In the genomic region with DNA sequence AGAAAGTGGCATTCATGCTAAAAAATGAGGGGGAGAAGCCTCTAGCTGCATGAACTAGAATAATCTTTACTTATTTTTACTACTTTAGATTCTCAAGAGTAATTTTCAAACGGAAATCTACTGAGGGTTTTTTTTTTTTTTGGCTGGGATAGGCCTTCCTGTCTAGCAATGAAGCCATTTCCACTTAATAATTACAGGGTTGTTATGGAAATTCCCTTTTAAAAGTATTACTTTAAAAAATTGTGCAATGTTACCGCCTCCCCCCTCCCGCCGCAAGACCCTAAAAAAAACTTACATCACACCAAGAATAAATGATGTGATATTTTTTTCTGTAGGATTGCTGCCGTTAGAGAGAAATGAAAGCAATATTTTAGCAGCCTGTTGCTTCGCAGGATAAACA, we compare ENCODE assay signal across 11 cellular contexts. TPM values are rescaled to one million over a fixed set of nuclear protein-coding genes. Genes with fewer than 3 reads are reported as not detected.
DNase-seq lines count a peak whose midpoint lies in the region; ATAC-seq, FAIRE-seq and TF ChIP-seq lines count a peak whose summit lies in the region.
"Had no signal": no experiment of that assay in that cellular context is flagged by ENCODE, and none has a peak within 500 bp of the region (broad histone marks: within the 10 kb centered on the region; RNA-seq: fewer than 3 reads in every experiment).

No MANE protein-coding gene starts in this region.

- 32 to 49% (median 39%) methylated on average over 6 of the region's 6 CpGs for whole genome bisulfite sequencing in heart left ventricle, 4 donors

- H3K4me3 ChIP-seq in heart left ventricle (peak overlapping the region in 3 of 12 donors; percentile 7 to 22 (median 17)), ascending aorta (no peak overlapping the region), lower lobe of right lung (no peak overlapping the region), upper lobe of right lung (no peak overlapping the region)
- H3K4me3 ChIP-seq: SJCRH30 had no signal

- intact Hi-C loops in heart left ventricle (cut with DNase I) (no loop called here), left ventricle myocardium superior (cut with micrococcal nuclease) (no loop called here), ascending aorta (cut with DNase I) (loop anchor here (2.0 kb wide), 1 partner anchor 33 kb away; the partner anchor contains the start of gene ARL4A), lower lobe of right lung (cut with DNase I) (no loop called here), upper lobe of right lung (cut with DNase I) (no loop called here)

- TF ChIP-seq POLR2A in heart left ventricle (IDR thresholded peaks at IDR 0.05) (no peak), GM12891 (IDR thresholded peaks at IDR 0.05; ENCODE audit: low read depth, low read length) (no peak)

- peak overlapping the region; percentile 58 to 86 (median 72) for H3K27ac ChIP-seq in heart left ventricle
- H3K27ac ChIP-seq in ascending aorta = peak overlapping the region; percentile 78 to 82
- H3K27ac ChIP-seq in lower lobe of right lung = peak overlapping the region; percentile 59
- peak overlapping the region; percentile 63 for H3K27ac ChIP-seq in upper lobe of right lung
- H3K27ac ChIP-seq: SJCRH30 had no signal

- H3K9me3 ChIP-seq in heart left ventricle (no peaks in the 10 kb centered on the region), ascending aorta (no peaks in the 10 kb centered on the region), lower lobe of right lung (no peaks in the 10 kb centered on the region), upper lobe of right lung (no peaks in the 10 kb centered on the region)
- H3K9me3 ChIP-seq: SJCRH30 had no signal

- FAIRE-seq in GM12891 (lab: Jason Lieb, UNC) = no peak

- H3K36me3 ChIP-seq in heart left ventricle (no peaks in the 10 kb centered on the region), ascending aorta (no peaks in the 10 kb centered on the region), lower lobe of right lung (no peaks in the 10 kb centered on the region), upper lobe of right lung (no peaks in the 10 kb centered on the region)
- H3K36me3 ChIP-seq: SJCRH30 had no signal

- peak in 1 of 4 donors; percentile 10 for ATAC-seq in heart left ventricle
- ATAC-seq in left ventricle myocardium superior = no peak
- no peak for ATAC-seq in lower lobe of right lung
- ATAC-seq in upper lobe of right lung = no peak
- ATAC-seq in GM18861 (IDR thresholded peaks at IDR 0.05; ENCODE audit: unreplicated experiment) = no peak

- H3K4me1 ChIP-seq in heart left ventricle (peaks cover 0 to 71% (median 33%) of the 10 kb centered on the region in 12 donors), ascending aorta (peaks cover 7 to 15% of the 10 kb centered on the region in 2 donors), lower lobe of right lung (peaks cover 38% of the 10 kb centered on the region), upper lobe of right lung (peaks cover 27% of the 10 kb centered on the region)

- H3K27me3 ChIP-seq in heart left ventricle (no peaks in the 10 kb centered on the region), ascending aorta (no peaks in the 10 kb centered on the region), lower lobe of right lung (ENCODE audit: low read depth) (no peaks in the 10 kb centered on the region), upper lobe of right lung (no peaks in the 10 kb centered on the region)
- H3K27me3 ChIP-seq: SJCRH30 had no signal

- TF ChIP-seq CTCF in heart left ventricle (IDR thresholded peaks at IDR 0.05) (no peak), ascending aorta (IDR thresholded peaks at IDR 0.05) (no peak), lower lobe of right lung (IDR thresholded peaks at IDR 0.05) (no peak), upper lobe of right lung (IDR thresholded peaks at IDR 0.05) (no peak)

- DNase-seq in heart left ventricle = no peak
- no peak for DNase-seq in left ventricle myocardium superior
- no peak for DNase-seq in ascending aorta (ENCODE audit: low spot score in 2 of 2)
- DNase-seq in lower lobe of right lung = no peak
- no peak for DNase-seq in upper lobe of right lung
- DNase-seq in GM12891 (ENCODE audit: insufficient read length, low spot score) = no peak
- DNase-seq in cortex of kidney (lab: John Stamatoyannopoulos, UW) = no peak
- DNase-seq: activated CD4-positive, alpha-beta T cell treated with anti-CD3 and anti-CD28 coated beads, Interleukin-2, amount 50 U/mL, for 1 hour; AML-193; SJCRH30 had no signal

TF ChIP-seq in GM12891, 5 proteins besides CTCF, POLR2A, EP300 and RAD21:
- no peak for TF ChIP-seq PAX5 (IDR thresholded peaks at IDR 0.05; ENCODE audit: insufficient read depth, low read length, severe bottlenecking)
- TF ChIP-seq TAF1 (IDR thresholded peaks at IDR 0.05; ENCODE audit: low read depth, low read length) = no peak
- TF ChIP-seq POLR2AphosphoS5 (IDR thresholded peaks at IDR 0.05; ENCODE audit: low read depth, low read length) = no peak
- no peak for TF ChIP-seq SPI1 (IDR thresholded peaks at IDR 0.05; ENCODE audit: low read depth, low read length)
- no peak for TF ChIP-seq POU2F2 (IDR thresholded peaks at IDR 0.05; ENCODE audit: low read depth, low read length)

RNA-seq across cellular contexts. Expression of gene ARL4A, which starts 32.5 kb away (rescaled TPM):
- total RNA-seq in heart left ventricle = 10 to 100 TPM; 12.8 to 21.4 (median 14.5) TPM
- 10 to 100 TPM; 10.5 to 25.9 TPM for polyA plus RNA-seq in heart left ventricle
- 14.3 TPM for total RNA-seq in left ventricle myocardium superior
- 55.5 TPM for total RNA-seq in ascending aorta
- 44.8 TPM for total RNA-seq in lower lobe of right lung
- total RNA-seq in upper lobe of right lung = 35.6 TPM
- polyA plus RNA-seq in GM12891 (2012; ENCODE audit: low read depth, missing spikeins) = 0.69 TPM
